ENCODE assay signal across 14 cellular contexts in genomic region chr6:4671587-4672115, GRCh38.
DNase-seq lines count a peak whose midpoint lies in the region; ATAC-seq and TF ChIP-seq lines count a peak whose summit lies in the region.
"Had no signal": no experiment of that assay in that cellular context is flagged by ENCODE, and none has a peak within 500 bp of the region (broad histone marks: within the 10 kb centered on the region; RNA-seq: fewer than 3 reads in every experiment).

No MANE protein-coding gene starts in this region.

- H3K36me3 ChIP-seq in colonic mucosa (no peaks in the 10 kb centered on the region), osteoblast (ENCODE audit: insufficient read depth, low read length) (no peaks in the 10 kb centered on the region)
- H3K36me3 ChIP-seq: BLaER1 treated with 17β-estradiol and CSF1 and Interleukin-3, amounts not matched to agents 10 nM and 100 nM had no signal

- no peak overlapping the region for H3K27ac ChIP-seq in colonic mucosa
- H3K27ac ChIP-seq in osteoblast (ENCODE audit: low read depth, low read length), result no peak overlapping the region
- H3K27ac ChIP-seq: BLaER1 treated with 17β-estradiol and CSF1 and Interleukin-3, amounts not matched to agents 10 nM and 100 nM had no signal

- H3K27me3 ChIP-seq in colonic mucosa (no peaks in the 10 kb centered on the region), osteoblast (ENCODE audit: insufficient read depth, low read length) (peaks cover 14% of the 10 kb centered on the region)
- H3K27me3 ChIP-seq: BLaER1 treated with 17β-estradiol and CSF1 and Interleukin-3, amounts not matched to agents 10 nM and 100 nM had no signal

- H3K4me3 ChIP-seq in colonic mucosa (no peak overlapping the region), osteoblast (ENCODE audit: insufficient read depth, low read length) (no peak overlapping the region)
- H3K4me3 ChIP-seq: BLaER1 treated with 17β-estradiol and CSF1 and Interleukin-3, amounts not matched to agents 10 nM and 100 nM had no signal

- H3K9me3 ChIP-seq in colonic mucosa, result no peaks in the 10 kb centered on the region
- no peaks in the 10 kb centered on the region for H3K9me3 ChIP-seq in osteoblast (ENCODE audit: low read depth, low read length)
- H3K9me3 ChIP-seq: BLaER1 treated with 17β-estradiol and CSF1 and Interleukin-3, amounts not matched to agents 10 nM and 100 nM had no signal

- no peak overlapping the region for H2AFZ ChIP-seq in osteoblast (ENCODE audit: low read length)

- DNase-seq in colonic mucosa (peak; percentile 7), left lobe of liver (ENCODE audit: low spot score) (peak; percentile 35), osteoblast (ENCODE audit: insufficient read length, low spot score, missing footprints) (peak; percentile 34), T-helper 2 cell (no peak), GM20000 (ENCODE audit: low spot score) (no peak)
- DNase-seq: Calu3, DMS79 treated with DMSO at 0.1 percent for 48 hours, GF-D8, GOT3, H7 had no signal

- no peak for TF ChIP-seq CTCF in colonic mucosa (IDR thresholded peaks at IDR 0.05)
- no peak for TF ChIP-seq CTCF in osteoblast (IDR thresholded peaks at IDR 0.05; ENCODE audit: extremely low read depth, low read depth, low read length)
- no peak for TF ChIP-seq CTCF in GM20000 (IDR thresholded peaks at IDR 0.05; ENCODE audit: extremely low read depth, missing control alignments)

- no peak overlapping the region for H3K4me2 ChIP-seq in osteoblast (ENCODE audit: insufficient read depth, low read length)
- H3K4me2 ChIP-seq: BLaER1 treated with 17β-estradiol and CSF1 and Interleukin-3, amounts not matched to agents 10 nM and 100 nM had no signal

- intact Hi-C loops in colonic mucosa (cut with DNase I), result no loop called here

- no peak for ATAC-seq in left lobe of liver
- no peak for ATAC-seq in HG02571 (IDR thresholded peaks at IDR 0.05; ENCODE audit: unreplicated experiment)
- ATAC-seq: CD8-positive, alpha-beta T cell; HepG2 had no signal

- H4K20me1 ChIP-seq in osteoblast (ENCODE audit: insufficient read depth, low read length), result no peaks in the 10 kb centered on the region
- H4K20me1 ChIP-seq: BLaER1 treated with 17β-estradiol and CSF1 and Interleukin-3, amounts not matched to agents 10 nM and 100 nM had no signal

- H3K9ac ChIP-seq in colonic mucosa (ENCODE audit: low read depth in 2 of 2, low read length in 2 of 2), result no peak overlapping the region
- H3K9ac ChIP-seq: BLaER1 treated with 17β-estradiol and CSF1 and Interleukin-3, amounts not matched to agents 10 nM and 100 nM had no signal

- H3K4me1 ChIP-seq in colonic mucosa (no peaks in the 10 kb centered on the region), osteoblast (ENCODE audit: insufficient read depth, low read length) (peaks cover 9% of the 10 kb centered on the region)

- no peaks in the 10 kb centered on the region for H3K79me2 ChIP-seq in osteoblast (ENCODE audit: insufficient read depth, low read length)

Comparison
In these comparisons a context has a peak if more than half of its experiments do, and no peak if none do; other contexts are left out.
1. DNase-seq: peak in colonic mucosa (single experiment), left lobe of liver (single experiment) and osteoblast (single experiment); none in T-helper 2 cell (0 of 5) and GM20000 (single experiment).